ENCODE assay signal across 8 cellular contexts in the genomic region with DNA sequence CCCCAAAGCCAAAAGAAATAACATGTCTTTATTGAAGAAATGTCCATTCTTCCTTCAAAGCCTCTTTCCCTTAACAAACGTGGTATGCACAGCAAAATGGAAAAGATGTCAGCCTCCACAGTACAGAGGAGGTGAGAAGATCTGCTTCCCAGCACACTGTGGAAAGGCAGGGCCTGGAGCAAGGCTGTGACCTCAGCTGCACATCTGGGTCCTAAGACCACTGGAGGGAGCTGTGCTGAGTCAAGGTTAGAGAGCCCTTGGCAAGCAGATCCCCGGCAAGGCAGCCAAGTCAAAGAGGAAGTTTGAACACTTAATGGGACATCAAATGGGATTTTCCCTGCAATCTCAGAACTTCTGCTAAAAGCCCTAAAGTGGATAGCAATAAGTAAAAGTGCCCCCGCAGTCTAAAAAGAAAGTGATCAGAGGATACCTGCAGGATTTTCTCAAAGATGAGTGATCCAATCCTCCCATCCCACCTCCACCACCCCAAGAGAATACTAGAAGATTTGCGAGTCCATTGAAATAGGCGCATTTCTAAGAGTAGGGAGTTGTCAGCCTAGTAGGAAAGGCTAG. TPM values are rescaled to one million over a fixed set of nuclear protein-coding genes. Genes with fewer than 3 reads are reported as not detected.
DNase-seq lines count a peak whose midpoint lies in the region; ATAC-seq, FAIRE-seq and TF ChIP-seq lines count a peak whose summit lies in the region.

No MANE protein-coding gene starts in this region.

- peak; percentile 36 for DNase-seq in NCI-H748 (lab: John Stamatoyannopoulos, UW; ENCODE audit: unreplicated experiment)
- DNase-seq in NCI-H748 treated with DMSO at 0.1 percent for 48 hours (lab: John Stamatoyannopoulos, UW) = no peak
- no peak for DNase-seq in LNCaP clone FGC (ENCODE audit: low read depth)
- DNase-seq in astrocyte (ENCODE audit: low read depth) = peak; percentile 20
- peak; percentile 56 to 63 for DNase-seq in left colon
- no peak for DNase-seq in cortex of kidney (lab: John Stamatoyannopoulos, UW)

- no peaks in the 10 kb centered on the region for H3K27me3 ChIP-seq in astrocyte (ENCODE audit: insufficient read depth, low read length)

- H3K9me3 Mint-ChIP-seq in astrocyte (ENCODE audit: unreplicated experiment) = peaks cover 2% of the 10 kb centered on the region

- H3K27ac ChIP-seq in astrocyte (ENCODE audit: low read depth, low read length) = no peak overlapping the region

- H3K27me3 Mint-ChIP-seq in astrocyte (ENCODE audit: low read depth, unreplicated experiment) = no peaks in the 10 kb centered on the region

- FAIRE-seq in astrocyte (lab: Jason Lieb, UNC) = no peak

- no peak overlapping the region for H3K9ac ChIP-seq in astrocyte (ENCODE audit: low read length)

- peaks cover 24% of the 10 kb centered on the region for H3K4me1 Mint-ChIP-seq in astrocyte (ENCODE audit: low read depth, unreplicated experiment)

- no peak overlapping the region for H2AFZ ChIP-seq in astrocyte (ENCODE audit: low read depth, low read length)

- H3K27ac Mint-ChIP-seq in astrocyte (ENCODE audit: unreplicated experiment) = no peak overlapping the region

- H3K4me3 Mint-ChIP-seq in astrocyte (ENCODE audit: unreplicated experiment) = no peak overlapping the region

- no peaks in the 10 kb centered on the region for H3K9me3 ChIP-seq in astrocyte (ENCODE audit: insufficient read depth, low read depth, low read length)

- intact Hi-C loops in left colon (cut with DNase I, micrococcal nuclease) = loop anchor here in 1 of 2 donors (10.0 kb wide), 1 partner anchor 65 kb away; no protein-coding TSS in a partner anchor

- no peaks in the 10 kb centered on the region for H4K20me1 ChIP-seq in astrocyte (ENCODE audit: insufficient read depth, low read length)

- H3K79me2 ChIP-seq in astrocyte (ENCODE audit: insufficient read depth, low read length) = no peaks in the 10 kb centered on the region

- H3K36me3 Mint-ChIP-seq in astrocyte (ENCODE audit: low read depth, unreplicated experiment) = no peaks in the 10 kb centered on the region

- H3K4me1 ChIP-seq in astrocyte (ENCODE audit: insufficient read depth, low read length) = peaks cover 15% of the 10 kb centered on the region

- TF ChIP-seq CTCF in LNCaP clone FGC (IDR thresholded peaks at IDR 0.05; ENCODE audit: control insufficient read depth, extremely low read depth, insufficient read depth) (peak; percentile 39), astrocyte (IDR thresholded peaks at IDR 0.05; ENCODE audit: insufficient read depth, low read depth, low read length) (peak; percentile 11)

- H3K4me2 ChIP-seq in astrocyte (ENCODE audit: low read length) = no peak overlapping the region

- ATAC-seq in left colon = peak; percentile 65
- ATAC-seq in GM18868 (IDR thresholded peaks at IDR 0.05; ENCODE audit: unreplicated experiment) = no peak
- ATAC-seq in GM19467 (IDR thresholded peaks at IDR 0.05; ENCODE audit: unreplicated experiment) = no peak

- H3K36me3 ChIP-seq in astrocyte (ENCODE audit: insufficient read depth, low read length) = no peaks in the 10 kb centered on the region

- H3K4me3 ChIP-seq in LNCaP clone FGC (ENCODE audit: low read depth, low read length) (no peak overlapping the region), astrocyte (ENCODE audit: insufficient read depth, low read depth, low read length) (no peak overlapping the region)

RNA-seq across cellular contexts. Expression of a gene that starts 39.4 kb away (rescaled TPM):
- total RNA-seq in astrocyte (0.27 and 0.29 TPM in 2 replicates), left colon (1 to 10 TPM; 2.2 to 6.6 TPM)

RNA-seq across cellular contexts. Expression of a gene that starts 42.7 kb away (rescaled TPM):
- total RNA-seq in astrocyte = not detected in 2 replicates
- not detected for total RNA-seq in left colon

RNA-seq across cellular contexts. Expression of a gene that starts 53.4 kb away (rescaled TPM):
- total RNA-seq in astrocyte (not detected in 2 replicates), left colon (not detected)

Comparison
In these comparisons a context has a peak if more than half of its experiments do, and no peak if none do; other contexts are left out.
1. DNase-seq: peak in NCI-H748 (single experiment), astrocyte (single experiment) and left colon (2 of 2); none in NCI-H748 treated with DMSO at 0.1 percent for 48 hours (single experiment), LNCaP clone FGC (single experiment) and cortex of kidney (single experiment).